8 cellular contexts compared by ENCODE assay signal in the genomic region with DNA sequence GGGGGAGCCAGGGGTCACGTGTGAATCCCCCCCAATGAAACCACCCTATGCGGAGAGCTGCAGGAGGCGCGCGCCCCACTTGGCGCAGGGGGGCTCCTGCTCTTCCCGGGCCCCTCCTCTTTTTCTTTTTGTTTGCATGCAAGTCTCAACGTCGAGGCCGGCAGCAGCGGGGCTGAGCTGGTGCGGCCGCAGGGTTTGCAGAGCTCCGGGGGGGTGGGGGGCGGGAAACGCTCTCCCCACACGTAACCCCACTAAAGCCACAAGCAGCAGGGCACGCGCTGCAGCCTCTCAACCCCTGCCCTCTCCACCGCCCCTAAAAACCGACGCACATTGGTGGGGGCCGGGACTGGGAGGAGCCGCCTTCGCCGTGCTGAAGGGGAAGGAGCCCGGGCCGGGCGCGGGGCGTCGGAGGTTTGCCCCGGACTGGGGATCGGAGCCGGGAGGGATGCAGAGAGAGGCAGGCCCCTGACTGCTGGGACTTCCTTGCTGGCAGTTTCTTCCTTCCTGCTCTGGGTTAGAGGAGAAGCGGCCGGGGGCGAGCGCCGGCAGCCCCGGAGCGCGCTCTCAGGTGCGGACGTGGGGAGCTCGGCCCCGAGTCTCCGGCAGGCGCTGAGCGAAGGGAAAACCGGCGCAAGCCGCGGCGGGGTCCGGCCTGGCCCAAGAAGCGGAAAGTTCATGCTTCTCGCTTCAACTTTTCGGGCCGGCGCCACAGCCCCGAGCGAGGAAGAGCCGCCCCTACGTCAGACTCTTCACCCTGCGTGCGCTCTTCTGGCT. TPM values are rescaled to one million over a fixed set of nuclear protein-coding genes. Genes with fewer than 3 reads are reported as not detected.
DNase-seq lines count a peak whose midpoint lies in the region; ATAC-seq and TF ChIP-seq lines count a peak whose summit lies in the region.

No MANE protein-coding gene starts in this region.

- ATAC-seq in HG02623 (IDR thresholded peaks at IDR 0.05; ENCODE audit: unreplicated experiment) (peak; percentile 23), naive B cell (ENCODE audit: low read depth in 2 of 2) (peak; percentile 60 to 62)

- no peaks in the 10 kb centered on the region for H3K36me3 ChIP-seq in testis (ENCODE audit: low read depth, missing control alignments)

- no peaks in the 10 kb centered on the region for H3K9me3 Mint-ChIP-seq in naive B cell

- peaks cover 49 to 58% (median 55%) of the 10 kb centered on the region in 3 donors for H3K4me1 Mint-ChIP-seq in naive B cell

- DNase-seq in GM13977 (ENCODE audit: low spot score) = peak; percentile 85
- DNase-seq in NCI-H2227 (lab: John Stamatoyannopoulos, UW; ENCODE audit: unreplicated experiment) = peak; percentile 41
- DNase-seq in activated CD8-positive, alpha-beta memory T cell treated with anti-CD3 and anti-CD28 coated beads for 4 hours (ENCODE audit: low read depth in 2 of 2) = peak; percentile 42 to 59
- DNase-seq in epithelial cell of proximal tubule (ENCODE audit: low read depth) = no peak
- DNase-seq in naive B cell = peak; percentile 89
- peak; percentile 62 for DNase-seq in testis
- DNase-seq in cerebellar cortex (ENCODE audit: low spot score) = no peak

- TF ChIP-seq CTCF in GM13977 (IDR thresholded peaks at IDR 0.05; ENCODE audit: extremely low read depth, insufficient read depth, missing control alignments) (no peak), epithelial cell of proximal tubule (conservative IDR thresholded peaks at IDR 0.05; ENCODE audit: low read depth, low read length) (no peak), testis (IDR thresholded peaks at IDR 0.05) (no peak)

- H3K27me3 ChIP-seq in testis = no peaks in the 10 kb centered on the region

- WGBS in testis, 2 donors = 0% methylated on average over 30 to 65 of the region's 67 CpGs

- in situ Hi-C loops in GM13977 (cut with MboI; ENCODE audit: low pct_unique_long_range_greater_than_20kb, low sequenced_read_pairs, unreplicated experiment) = no loop called here

- H3K9me3 ChIP-seq in testis = no peaks in the 10 kb centered on the region

- peaks cover 13% of the 10 kb centered on the region for H3K4me1 ChIP-seq in testis

- H3K4me3 ChIP-seq in epithelial cell of proximal tubule (ENCODE audit: low read depth, low read length) (peak overlapping the region; percentile 65), testis (peak overlapping the region; percentile 70 to 73)

- intact Hi-C loops in testis (cut with DNase I; ENCODE audit: low total_unique reads) = loop anchor here (10.0 kb wide), 1 partner anchor 473 kb away; no protein-coding TSS in a partner anchor

- peak overlapping the region; percentile 93 to 97 (median 97) for H3K27ac Mint-ChIP-seq in naive B cell

- H3K27me3 Mint-ChIP-seq in naive B cell = no peaks in the 10 kb centered on the region

- peak overlapping the region; percentile 95 to 99 (median 97) for H3K4me3 Mint-ChIP-seq in naive B cell

- no peak for TF ChIP-seq POLR2A in testis (IDR thresholded peaks at IDR 0.05)

- peaks cover 14% of the 10 kb centered on the region in 2 donors for H3K36me3 Mint-ChIP-seq in naive B cell

- peak overlapping the region; percentile 57 to 88 for H3K27ac ChIP-seq in testis

RNA-seq across cellular contexts. Expression of gene LBH, which starts 0.9 kb away (rescaled TPM):
- 18.0 and 33.9 TPM in 2 replicates for total RNA-seq in epithelial cell of proximal tubule
- polyA plus RNA-seq in naive B cell (ENCODE audit: low read depth in 6 of 6) = 100 to 1,000 TPM; 191 to 297 (median 221) TPM
- 10 to 100 TPM; 23.9 to 32.1 TPM for total RNA-seq in testis
- polyA plus RNA-seq in testis (ENCODE audit: insufficient read depth, low read depth, low replicate concordance) = 25.7 TPM

Comparison
In these comparisons a context has a peak if more than half of its experiments do, and no peak if none do; other contexts are left out.
1. DNase-seq: peak in GM13977 (single experiment), NCI-H2227 (single experiment), activated CD8-positive, alpha-beta memory T cell treated with anti-CD3 and anti-CD28 coated beads for 4 hours (2 of 2), naive B cell (single experiment) and testis (single experiment); none in epithelial cell of proximal tubule (single experiment) and cerebellar cortex (single experiment).